Comparison of ENCODE assay signal across 22 cellular contexts in the genomic region with DNA sequence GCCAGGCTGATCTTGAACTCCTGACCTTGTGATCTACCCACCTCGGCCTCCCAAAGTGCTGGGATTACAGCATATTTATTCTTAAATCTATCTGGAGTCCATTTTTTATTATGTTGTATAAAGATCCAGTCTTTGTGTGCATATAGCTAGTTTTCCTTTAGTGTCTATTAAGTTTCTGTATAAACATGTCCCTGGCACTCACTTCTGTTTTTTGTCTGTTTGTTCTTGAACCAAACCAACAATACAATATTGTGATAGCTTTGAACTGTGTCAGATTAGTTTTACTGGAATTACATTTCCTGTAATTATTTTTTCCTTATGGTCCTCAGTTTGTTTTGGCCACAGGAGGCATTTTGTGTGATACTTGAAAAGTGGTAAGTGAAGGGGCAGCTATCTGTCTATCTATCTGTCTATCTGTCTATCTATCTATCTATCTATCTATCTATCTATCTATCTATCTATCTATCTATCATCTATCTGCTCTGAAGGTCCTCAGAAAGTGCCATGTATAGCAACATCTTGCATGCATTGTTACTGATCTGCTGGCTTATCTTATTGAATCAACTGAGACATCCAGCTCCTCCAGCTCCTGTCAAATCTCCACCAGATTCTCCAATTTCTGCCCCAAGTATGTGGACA.
"Had no signal": no experiment of that assay in that cellular context is flagged by ENCODE, and none has a peak within 500 bp of the region (broad histone marks: within the 10 kb centered on the region; RNA-seq: fewer than 3 reads in every experiment).

No MANE protein-coding gene starts in this region.

- H3K4me2 ChIP-seq: KMS-11 had no signal

- DNase-seq: IMR-90, Kasumi-1, MV-4-11, NCI-H1048, NCI-H1105, NCI-H1417 treated with DMSO at 0.1 percent for 48 hours, NCI-H1694, NCI-H187 treated with DMSO at 0.1 percent for 48 hours, NCI-H2029 treated with DMSO at 0.1 percent for 48 hours, NCI-H2107, NCI-H345, NCI-H446 treated with DMSO at 0.1 percent for 48 hours, NCI-H510A treated with DMSO at 0.1 percent for 48 hours, NCI-H526, NCI-H82, Right ventricle myocardium superior, RPMI8226, SIG-M5, T-cell had no signal

- ATAC-seq: T-cell had no signal

- H3K4me1 ChIP-seq: SJSA1 had no signal

- H3K9ac ChIP-seq: KMS-11 had no signal

- H3K36me3 ChIP-seq: SJSA1 had no signal

- H3K27me3 ChIP-seq: SJSA1 had no signal

- H3K4me3 ChIP-seq: SJSA1, SK-N-MC had no signal

- H3K27ac ChIP-seq: KMS-11, SJSA1, SK-N-MC had no signal
